Comparison of ENCODE assay signal across 8 cellular contexts in genomic region chr10:29448756-29449592, GRCh38.
DNase-seq lines count a peak whose midpoint lies in the region; ATAC-seq and TF ChIP-seq lines count a peak whose summit lies in the region.
"Not testable (repeated sequence)": the region's sequence is repeated elsewhere in the genome, so short reads cannot be mapped to it uniquely, and the experiment has no call there.

No MANE protein-coding gene starts in this region.

- not testable (repeated sequence) for H3K27ac Mint-ChIP-seq in nephron progenitor cell; stimulated activated memory B cell treated with anti-CD40 and anti-IgM and Interleukin-4, amounts not matched to agents 10 μg/mL and 1 μg/mL and 100 μg/mL, for 72 hours

- H3K9me3 Mint-ChIP-seq in nephron progenitor cell; stimulated activated memory B cell treated with anti-CD40 and anti-IgM and Interleukin-4, amounts not matched to agents 10 μg/mL and 1 μg/mL and 100 μg/mL, for 72 hours: not testable (repeated sequence)

- H3K4me3 Mint-ChIP-seq in nephron progenitor cell; stimulated activated memory B cell treated with anti-CD40 and anti-IgM and Interleukin-4, amounts not matched to agents 10 μg/mL and 1 μg/mL and 100 μg/mL, for 72 hours: not testable (repeated sequence)

- H3K4me1 ChIP-seq in SJCRH30 = not testable (repeated sequence)

- not testable (repeated sequence) for H3K9me3 ChIP-seq in SJCRH30 (replicated peaks)

- peaks cover 20% of the 10 kb centered on the region for H3K27me3 Mint-ChIP-seq in nephron progenitor cell (ENCODE audit: low read depth, poor library complexity)
- H3K27me3 Mint-ChIP-seq in stimulated activated memory B cell treated with anti-CD40 and anti-IgM and Interleukin-4, amounts not matched to agents 10 μg/mL and 1 μg/mL and 100 μg/mL, for 72 hours = not testable (repeated sequence)

- not testable (repeated sequence) for H3K27ac ChIP-seq in SJCRH30

- H3K27me3 ChIP-seq in SJCRH30 = not testable (repeated sequence)

- H3K4me3 ChIP-seq in SJCRH30 = not testable (repeated sequence)

- not testable (repeated sequence) for H3K36me3 Mint-ChIP-seq in nephron progenitor cell (ENCODE audit: low read depth); stimulated activated memory B cell treated with anti-CD40 and anti-IgM and Interleukin-4, amounts not matched to agents 10 μg/mL and 1 μg/mL and 100 μg/mL, for 72 hours

- peak; percentile 88 for TF ChIP-seq CTCF in nephron progenitor cell (IDR thresholded peaks at IDR 0.05)

- not testable (repeated sequence) for H3K4me1 Mint-ChIP-seq in nephron progenitor cell; stimulated activated memory B cell treated with anti-CD40 and anti-IgM and Interleukin-4, amounts not matched to agents 10 μg/mL and 1 μg/mL and 100 μg/mL, for 72 hours

- peak; percentile 53 for DNase-seq in EL
- peak; percentile 36 for DNase-seq in GOT3 (lab: John Stamatoyannopoulos, UW)
- peak; percentile 68 for DNase-seq in LoVo (ENCODE audit: low spot score)
- peak; percentile 63 to 77 for DNase-seq in SJCRH30
- DNase-seq in activated T-helper 1 cell treated with anti-CD3 and anti-CD28 coated beads, Interleukin-2, amount 50 U/mL, for 16 hours (ENCODE audit: low read depth in 1 of 2, low spot score in 1 of 2) = peak; percentile 52 to 71
- DNase-seq in fibroblast of peridontal ligament (ENCODE audit: extremely low read depth) = peak; percentile 74
- peak; percentile 94 for DNase-seq in nephron progenitor cell

- H3K36me3 ChIP-seq in SJCRH30 = not testable (repeated sequence)

- peak; percentile 63 for ATAC-seq in stimulated activated memory B cell treated with anti-CD40 and anti-IgM and Interleukin-4, amounts not matched to agents 10 μg/mL and 1 μg/mL and 100 μg/mL, for 72 hours

Comparison
In these comparisons a context has a peak if more than half of its experiments do, and no peak if none do; other contexts are left out.
1. DNase-seq: peak in every context shown above with its lines; median percentile 94 in nephron progenitor cell; 74 in fibroblast of peridontal ligament; 70 in SJCRH30; 68 in LoVo; 62 in activated T-helper 1 cell treated with anti-CD3 and anti-CD28 coated beads, Interleukin-2, amount 50 U/mL, for 16 hours; 53 in EL; 36 in GOT3.